ENCODE assay signal across 8 cellular contexts in the genomic region with DNA sequence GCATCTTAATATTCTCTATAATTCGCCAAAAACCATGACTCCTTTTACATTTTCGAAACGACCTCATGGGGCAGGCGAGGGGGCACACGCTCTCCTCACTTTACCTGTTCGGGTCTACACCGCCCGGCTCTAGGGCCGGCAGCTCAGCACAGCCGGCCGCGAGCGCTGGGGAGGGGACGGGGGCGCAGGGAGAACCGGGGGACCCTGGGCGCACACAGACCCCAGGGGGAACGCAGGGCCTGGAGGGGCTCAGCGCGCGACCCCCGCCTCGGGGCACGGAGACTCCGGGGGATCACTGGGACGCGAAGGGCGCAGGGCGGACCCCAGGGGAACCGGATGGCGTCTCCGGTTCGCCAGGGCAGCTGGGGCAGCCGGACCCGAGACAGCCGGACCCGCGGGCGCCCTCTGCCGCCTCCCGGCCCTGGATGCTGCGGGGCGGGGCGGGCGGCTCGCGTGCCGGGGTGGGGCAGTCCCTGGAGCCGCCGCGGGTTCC. TPM values are rescaled to one million over a fixed set of nuclear protein-coding genes. Genes with fewer than 3 reads are reported as not detected.
DNase-seq lines count a peak whose midpoint lies in the region; ATAC-seq and TF ChIP-seq lines count a peak whose summit lies in the region.

A gene (plus strand): TSS at position 482 of the 493 bp plus-strand sequence. CDS start 22,189 bp downstream, outside the sequence.

- H3K4me3 ChIP-seq in BE2C (ENCODE audit: low read depth, low read length), result peak within 1 kb of the TSS; percentile 48

- peaks cover 5% of the 10 kb centered on the region; the same call in 1 of the 2 replicates for H3K36me3 ChIP-seq in BE2C

- DNase-seq in BE2C (peak; percentile 73), NCI-H774 (lab: John Stamatoyannopoulos, UW) (peak; percentile 61), left cardiac atrium (peak; percentile 69), retina (peak; percentile 63), OCI-M2 (lab: John Stamatoyannopoulos, UW; ENCODE audit: unreplicated experiment) (no peak)

- no peaks in the 10 kb centered on the region for H3K9me3 ChIP-seq in BE2C

- peak within 1 kb of the TSS; percentile 77 for H3K27ac Mint-ChIP-seq in activated naive CD8-positive, alpha-beta T cell

- peaks cover 18% of the 10 kb centered on the region for H3K4me1 Mint-ChIP-seq in activated naive CD8-positive, alpha-beta T cell (ENCODE audit: low read depth)

- intact Hi-C loops in left cardiac atrium (cut with DNase I), result no loop called here

- TF ChIP-seq POLR2A in GM18505 (IDR thresholded peaks at IDR 0.05; ENCODE audit: borderline replicate concordance, extremely low read depth, insufficient read depth, insufficient read length), result peak; percentile 34

- H3K4me1 ChIP-seq in BE2C, result 0 out of 2 replicates have a peak, but pooled peaks cover 3% of the 10 kb centered on the region

- peak; percentile 15; the same call in 1 of the 2 replicates for TF ChIP-seq CTCF in BE2C (IDR thresholded peaks at IDR 0.05; ENCODE audit: low read depth, low read length)

- peaks cover 34% of the 10 kb centered on the region for H3K27me3 ChIP-seq in BE2C

- H3K9me3 Mint-ChIP-seq in activated naive CD8-positive, alpha-beta T cell (ENCODE audit: low read depth), result no peaks in the 10 kb centered on the region

- ATAC-seq in GM18505 (IDR thresholded peaks at IDR 0.05; ENCODE audit: unreplicated experiment) (peak; percentile 47), HG02981 (IDR thresholded peaks at IDR 0.05; ENCODE audit: unreplicated experiment) (peak; percentile 41), left cardiac atrium (peak; percentile 80 to 82)

- H3K36me3 Mint-ChIP-seq in activated naive CD8-positive, alpha-beta T cell, result no peaks in the 10 kb centered on the region

- H3K27me3 Mint-ChIP-seq in activated naive CD8-positive, alpha-beta T cell, result peaks cover 6% of the 10 kb centered on the region

- peak within 1 kb of the TSS; percentile 82 for H3K4me3 Mint-ChIP-seq in activated naive CD8-positive, alpha-beta T cell

RNA-seq across cellular contexts. Expression of the gene that starts here (rescaled TPM):
- 0.93 TPM for polyA plus RNA-seq in BE2C (2012; ENCODE audit: insufficient read depth, insufficient read length, low read depth)
- total RNA-seq in left cardiac atrium, result 1 to 10 TPM; 1.9 to 3.8 TPM
